In genomic region chr20:5127859-5128409, GRCh38 we compare ENCODE assay signal across 7 cellular contexts. TPM values are rescaled to one million over a fixed set of nuclear protein-coding genes. Genes with fewer than 3 reads are reported as not detected.
DNase-seq lines count a peak whose midpoint lies in the region; ATAC-seq and TF ChIP-seq lines count a peak whose summit lies in the region.

No MANE protein-coding gene starts in this region.

- H3K27me3 ChIP-seq in H9 (ENCODE audit: insufficient read depth, low read length) (no peaks in the 10 kb centered on the region), right cardiac atrium (ENCODE audit: control insufficient read depth, insufficient read depth) (no peaks in the 10 kb centered on the region)

- H4K8ac ChIP-seq in H9 (replicated peaks; ENCODE audit: insufficient read length, low read depth, low read length) = no peak overlapping the region

- H3K4me1 ChIP-seq in H9 (ENCODE audit: insufficient read depth, low read length) (no peaks in the 10 kb centered on the region), right cardiac atrium (ENCODE audit: control insufficient read depth, insufficient read depth, low read length) (peaks cover 2% of the 10 kb centered on the region)

- no peak overlapping the region for H2BK120ac ChIP-seq in H9 (ENCODE audit: low read depth, low read length, poor library complexity, severe bottlenecking)

- TF ChIP-seq CTCF in H9 (conservative IDR thresholded peaks at IDR 0.05) (no peak), VCaP (conservative IDR thresholded peaks at IDR 0.05) (no peak)

- no peak overlapping the region for H4K91ac ChIP-seq in H9 (ENCODE audit: insufficient read length, low read depth, low read length)

- peaks cover 8% of the 10 kb centered on the region for H3K23me2 ChIP-seq in H9 (ENCODE audit: insufficient read length, low read depth, low read length, poor library complexity, severe bottlenecking)

- H3K9ac ChIP-seq in H9 (ENCODE audit: extremely low read depth, insufficient read length, low read length) = peak overlapping the region; percentile 85

- no peaks in the 10 kb centered on the region for H3K9me3 Mint-ChIP-seq in H9
- H3K9me3 Mint-ChIP-seq in stimulated activated effector memory CD8-positive, alpha-beta T cell treated with anti-CD3 and anti-CD28 coated beads, Interleukin-12 subunit alpha, Interleukin-12 subunit beta, amount 100 ng/mL, for 72 hours = no peaks in the 10 kb centered on the region

- WGBS in H9 (ENCODE audit: extremely low coverage, insufficient read length, low lambda C conversion rate) = no CpG with 5 or more reads among the region's 6 CpGs
- 19% methylated on average over 6 of the region's 6 CpGs for WGBS in right cardiac atrium

- intact Hi-C loops in right cardiac atrium (cut with DNase I) = loop anchor here (2.0 to 5.0 kb wide), 3 partner anchors 44 to 65 kb away; no protein-coding TSS in a partner anchor

- peak overlapping the region; percentile 95 for H3K4me3 Mint-ChIP-seq in H9
- peak overlapping the region; percentile 90 for H3K4me3 Mint-ChIP-seq in stimulated activated effector memory CD8-positive, alpha-beta T cell treated with anti-CD3 and anti-CD28 coated beads, Interleukin-12 subunit alpha, Interleukin-12 subunit beta, amount 100 ng/mL, for 72 hours

- H3K36me3 Mint-ChIP-seq in H9 (ENCODE audit: insufficient read depth in 1 of 3, low read depth in 3 of 3) = peaks cover 6 to 9% (median 8%) of the 10 kb centered on the region in 3 experiments
- H3K36me3 Mint-ChIP-seq in stimulated activated effector memory CD8-positive, alpha-beta T cell treated with anti-CD3 and anti-CD28 coated beads, Interleukin-12 subunit alpha, Interleukin-12 subunit beta, amount 100 ng/mL, for 72 hours = peaks cover 55% of the 10 kb centered on the region

- H3K4ac ChIP-seq in H9 (ENCODE audit: low read depth, low read length) = no peak overlapping the region

- H3K4me2 ChIP-seq in H9 (ENCODE audit: insufficient read depth, insufficient read length, low read length) = peak overlapping the region; percentile 85

- H2BK15ac ChIP-seq in H9 (ENCODE audit: low read depth, low read length) = no peak overlapping the region

- H3K4me3 ChIP-seq in right cardiac atrium (ENCODE audit: low read length) = peak overlapping the region; percentile 80

- H3K27me3 Mint-ChIP-seq in H9 (ENCODE audit: low read depth) = no peaks in the 10 kb centered on the region

- H3K23ac ChIP-seq in H9 (ENCODE audit: insufficient read length, low read depth, low read length) = no peak overlapping the region

- no peak overlapping the region for H2AK5ac ChIP-seq in H9 (ENCODE audit: insufficient read length, low read length)

- ATAC-seq in right cardiac atrium = no peak
- no peak for ATAC-seq in stimulated activated effector memory CD8-positive, alpha-beta T cell treated with anti-CD3 and anti-CD28 coated beads, Interleukin-12 subunit alpha, Interleukin-12 subunit beta, amount 100 ng/mL, for 72 hours
- no peak for ATAC-seq in HG02759 (IDR thresholded peaks at IDR 0.05; ENCODE audit: unreplicated experiment)

- no peak overlapping the region for H3T11ph ChIP-seq in H9 (ENCODE audit: low read length)

- H2BK12ac ChIP-seq in H9 (ENCODE audit: insufficient read length, low read depth, low read length) = no peak overlapping the region

- H3K9me3 ChIP-seq in H9 (ENCODE audit: control insufficient read depth, low read depth, low read length) (no peaks in the 10 kb centered on the region), right cardiac atrium (ENCODE audit: control insufficient read depth, low read length) (no peaks in the 10 kb centered on the region)

- no peak overlapping the region for H3K18ac ChIP-seq in H9 (ENCODE audit: insufficient read length, low read depth, low read length)

- H3K27ac ChIP-seq in H9 (ENCODE audit: insufficient read length, low read depth, low read length) (peak overlapping the region; percentile 19), VCaP (peak overlapping the region; percentile 95), right cardiac atrium (ENCODE audit: low read length) (peak overlapping the region; percentile 90)

- no peak overlapping the region for H2BK20ac ChIP-seq in H9 (ENCODE audit: low read depth, low read length, poor library complexity, severe bottlenecking)

- H3K56ac ChIP-seq in H9 (ENCODE audit: insufficient read length, low read depth, low read length) = no peak overlapping the region

- H3K79me2 ChIP-seq in H9 (ENCODE audit: insufficient read depth, low read length) = peaks cover 5% of the 10 kb centered on the region; the same call in 1 of the 2 replicates

- H2BK5ac ChIP-seq in H9 (ENCODE audit: insufficient read length, low read length) = no peak overlapping the region

- H3K14ac ChIP-seq in H9 (ENCODE audit: insufficient read depth, low read length) = no peak overlapping the region

- peak overlapping the region; percentile 23 for H4K5ac ChIP-seq in H9 (ENCODE audit: insufficient read length, low read depth, low read length)

- H3K4me1 Mint-ChIP-seq in H9 = peaks cover 13 to 16% of the 10 kb centered on the region in 2 experiments
- H3K4me1 Mint-ChIP-seq in stimulated activated effector memory CD8-positive, alpha-beta T cell treated with anti-CD3 and anti-CD28 coated beads, Interleukin-12 subunit alpha, Interleukin-12 subunit beta, amount 100 ng/mL, for 72 hours = peaks cover 32% of the 10 kb centered on the region

- H4K20me1 ChIP-seq in H9 (ENCODE audit: control insufficient read depth, insufficient read depth, insufficient read length) = no peaks in the 10 kb centered on the region

- peak overlapping the region; percentile 93 to 95 (median 95); a peak in 6 of 7 replicates for H3K27ac Mint-ChIP-seq in H9
- peak overlapping the region; percentile 87 for H3K27ac Mint-ChIP-seq in stimulated activated effector memory CD8-positive, alpha-beta T cell treated with anti-CD3 and anti-CD28 coated beads, Interleukin-12 subunit alpha, Interleukin-12 subunit beta, amount 100 ng/mL, for 72 hours

- H3K79me1 ChIP-seq in H9 (ENCODE audit: insufficient read depth, low read depth, low read length, poor library complexity, severe bottlenecking) = no peaks in the 10 kb centered on the region

- DNase-seq in H9 (no peak), right cardiac atrium (no peak), amygdala (lab: John Stamatoyannopoulos, UW) (no peak), NCI-H1092 treated with DMSO at 0.1 percent for 48 hours (lab: John Stamatoyannopoulos, UW) (no peak)
- no peak for DNase-seq in stimulated activated effector memory CD8-positive, alpha-beta T cell treated with anti-CD3 and anti-CD28 coated beads, Interleukin-12 subunit alpha, Interleukin-12 subunit beta, amount 100 ng/mL, for 72 hours (ENCODE audit: low spot score in 2 of 2)

- no peak overlapping the region for H2AFZ ChIP-seq in H9 (ENCODE audit: low read length)

RNA-seq across cellular contexts. Expression of gene CDS2, which starts 1.1 kb away (rescaled TPM):
- total RNA-seq in H9 (2021) = 60.3 and 63.2 TPM in 2 replicates
- 10 to 100 TPM; 79.4 to 98.6 (median 88.2) TPM for total RNA-seq in right cardiac atrium
- polyA plus RNA-seq in right cardiac atrium = 29.1 TPM

RNA-seq across cellular contexts. Expression of gene PCNA, which starts 8.2 kb away (rescaled TPM):
- 274 and 284 TPM in 2 replicates for total RNA-seq in H9 (2021)
- total RNA-seq in right cardiac atrium = 10 to 100 TPM; 19.4 to 36.8 (median 25.7) TPM
- polyA plus RNA-seq in right cardiac atrium = 41.4 TPM

RNA-seq across cellular contexts. Expression of gene TMEM230, which starts 15.1 kb away (rescaled TPM):
- total RNA-seq in H9 (2021) (62.3 and 64.3 TPM in 2 replicates), right cardiac atrium (100 to 1,000 TPM in 3 of 4 donors, 10 to 100 TPM in 1; 98.7 to 116 (median 110) TPM)
- 178 TPM for polyA plus RNA-seq in right cardiac atrium

Comparison
In these comparisons a context has a peak if more than half of its experiments do, and no peak if none do; other contexts are left out.
1. H3K27ac ChIP-seq: peak in every context shown above with its lines; median percentile 95 in VCaP; 90 in right cardiac atrium; 19 in H9.